In the genomic region with DNA sequence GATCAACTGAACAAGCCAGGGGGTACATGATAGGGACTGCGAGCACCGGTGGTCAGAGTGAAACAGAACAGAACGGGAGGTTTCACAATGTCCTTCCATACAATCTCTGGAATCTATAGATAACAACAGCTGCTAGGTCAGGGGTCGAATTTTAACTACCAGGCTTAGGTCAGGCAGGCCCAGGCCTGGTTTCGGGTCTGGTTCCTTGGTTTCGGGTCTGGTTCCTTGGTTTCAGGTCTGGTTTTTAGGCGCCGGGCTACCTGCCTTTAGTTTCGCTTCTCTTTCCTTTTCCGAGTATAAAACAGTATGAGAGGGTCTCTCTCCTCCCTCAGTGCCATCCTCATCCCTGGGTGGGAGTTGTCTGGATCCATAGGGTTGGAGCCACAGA, we compare ENCODE assay signal across 12 cellular contexts. TPM values are rescaled to one million over a fixed set of nuclear protein-coding genes. Genes with fewer than 3 reads are reported as not detected.
DNase-seq lines count a peak whose midpoint lies in the region; ATAC-seq, FAIRE-seq and TF ChIP-seq lines count a peak whose summit lies in the region.
"Not testable (repeated sequence)": the region's sequence is repeated elsewhere in the genome, so short reads cannot be mapped to it uniquely, and the experiment has no call there.
"Had no signal": no experiment of that assay in that cellular context is flagged by ENCODE, and none has a peak within 500 bp of the region (broad histone marks: within the 10 kb centered on the region; RNA-seq: fewer than 3 reads in every experiment).

No MANE protein-coding gene starts in this region.

- not testable (repeated sequence) for H3K27ac ChIP-seq in Karpas-422 (ENCODE audit: low read length); K562 (ENCODE audit: extremely low read depth, low read depth, low read length); upper lobe of right lung
- peak overlapping the region; percentile 70 for H3K27ac ChIP-seq in Panc1 (ENCODE audit: low read length)
- peak overlapping the region; percentile 23 for H3K27ac ChIP-seq in layer of hippocampus (ENCODE audit: low read depth, low read length)

- not testable (repeated sequence) for H3K9me1 ChIP-seq in K562 (ENCODE audit: control insufficient read depth, insufficient read depth, low read length)

- H3K4me2 ChIP-seq in Karpas-422 (ENCODE audit: low read depth, low read length, poor library complexity, severe bottlenecking), result peak overlapping the region; percentile 27
- H3K4me2 ChIP-seq in K562 (ENCODE audit: insufficient read depth, low read length), result not testable (repeated sequence)

- not testable (repeated sequence) for H3K4me3 Mint-ChIP-seq in osteocyte (ENCODE audit: unreplicated experiment)

- not testable (repeated sequence) for TF ChIP-seq EP300 in K562 (IDR thresholded peaks at IDR 0.05; ENCODE audit: low read length)

- H3K4me1 ChIP-seq in BE2C (peaks cover 46% of the 10 kb centered on the region), Panc1 (ENCODE audit: control insufficient read depth, insufficient read depth, low read length) (peaks cover 15% of the 10 kb centered on the region), K562 (replicated peaks in 1 of 2; ENCODE audit: control insufficient read depth in 2 of 2, insufficient read depth in 2 of 2, low read length in 2 of 2) (peaks cover 0 to 14% of the 10 kb centered on the region in 2 experiments; a peak in 3 of 5 replicates), upper lobe of right lung (peaks cover 25% of the 10 kb centered on the region)
- not testable (repeated sequence) for H3K4me1 ChIP-seq in Karpas-422 (ENCODE audit: low read length)

- H3K4me3 ChIP-seq in BE2C (ENCODE audit: low read depth, low read length), result peak overlapping the region; percentile 65
- H3K4me3 ChIP-seq in Karpas-422 (ENCODE audit: low read length); Panc1 (ENCODE audit: low read depth in 2 of 2, low read length in 2 of 2); K562; upper lobe of right lung: not testable (repeated sequence)

- H3K9ac ChIP-seq in Karpas-422 (ENCODE audit: low read length); K562 (ENCODE audit: insufficient read depth in 1 of 2, low read depth in 2 of 2, low read length in 2 of 2): not testable (repeated sequence)

- BruUV-seq in Panc1 (replicated peaks; lab: Mats Ljungman, UMichigan); K562 (replicated peaks; lab: Mats Ljungman, UMichigan): not testable (repeated sequence)

- peaks cover 11% of the 10 kb centered on the region for H3K4me1 Mint-ChIP-seq in osteocyte (ENCODE audit: unreplicated experiment)

- not testable (repeated sequence) for H3K9me2 ChIP-seq in Karpas-422 (replicated peaks; ENCODE audit: insufficient read depth, low read length)

- POLR2A ChIA-PET in Panc1 (lab: Charles Lee), result not testable (repeated sequence)
- POLR2A ChIA-PET in K562 (lab: Yijun Ruan, JAX), result interaction anchor here (0.7 to 1.4 kb wide), 2 partner anchors 9 to 33 kb away, joined by 3 to 4 read pairs; no protein-coding TSS in a partner anchor

- WGBS in K562 (ENCODE audit: insufficient coverage, low coverage, missing lambda C conversion rate), result 8% methylated on average over 10 of the region's 10 CpGs

- CTCF ChIA-PET in Panc1 (lab: Charles Lee); K562 (lab: Yijun Ruan, JAX; ENCODE audit: low intra/inter-chr PET ratio): not testable (repeated sequence)

- H3K27me3 Mint-ChIP-seq in osteocyte (ENCODE audit: unreplicated experiment), result not testable (repeated sequence)

- not testable (repeated sequence) for H2AFZ ChIP-seq in Karpas-422 (ENCODE audit: low read length)
- H2AFZ ChIP-seq in K562 (ENCODE audit: low read depth, low read length), result 0 out of 2 replicates have a peak overlapping the region, but pooled peaks have one; percentile 22

- intact Hi-C loops in Panc1 (cut with micrococcal nuclease; ENCODE audit: unreplicated experiment); K562 (cut with micrococcal nuclease); upper lobe of right lung (cut with DNase I): not testable (repeated sequence)

- TF ChIP-seq RAD21 in K562 (CRISPR knock-in tag; conservative IDR thresholded peaks at IDR 0.05 in 1 of 2, IDR thresholded peaks at IDR 0.05 in 1 of 2), result not testable (repeated sequence)

- in situ Hi-C loops in Panc1 (cut with HindIII; ENCODE audit: low pct_unique_long_range_greater_than_20kb, low sequenced_read_pairs); K562 (cut with MboI): not testable (repeated sequence)

- H3K27ac Mint-ChIP-seq in osteocyte (ENCODE audit: unreplicated experiment), result peak overlapping the region; percentile 29

- H3K27me3 ChIP-seq in BE2C; Karpas-422 (ENCODE audit: low read length); Panc1 (ENCODE audit: control insufficient read depth, insufficient read depth, low read length); layer of hippocampus (ENCODE audit: control insufficient read depth, insufficient read depth, low read length); upper lobe of right lung: not testable (repeated sequence)
- peaks cover 37 to 82% of the 10 kb centered on the region in 2 experiments for H3K27me3 ChIP-seq in K562 (ENCODE audit: control insufficient read depth in 2 of 2, insufficient read depth in 2 of 2, low read length in 2 of 2)

- H3K9me3 Mint-ChIP-seq in osteocyte (ENCODE audit: unreplicated experiment), result not testable (repeated sequence)

- not testable (repeated sequence) for H3K9me3 ChIP-seq in BE2C; Karpas-422 (ENCODE audit: low read length); Panc1 (ENCODE audit: control insufficient read depth, insufficient read depth, low read depth, low read length); K562 (replicated peaks; ENCODE audit: control insufficient read depth, insufficient read depth, low read depth, low read length); upper lobe of right lung

- TF ChIP-seq CTCF in BE2C (IDR thresholded peaks at IDR 0.05; ENCODE audit: low read depth, low read length); Panc1 (IDR thresholded peaks at IDR 0.05); K562 (IDR thresholded peaks at IDR 0.05 in 2 of 3, conservative IDR thresholded peaks at IDR 0.05 in 1 of 3; ENCODE audit: insufficient read depth in 2 of 3, low read depth in 1 of 3, low read length in 3 of 3); osteocyte (IDR thresholded peaks at IDR 0.05); upper lobe of right lung (IDR thresholded peaks at IDR 0.05): not testable (repeated sequence)

- H4K20me1 ChIP-seq in Karpas-422 (ENCODE audit: insufficient read depth, low read depth, low read length); K562 (replicated peaks; ENCODE audit: control insufficient read depth, insufficient read depth, low read length): not testable (repeated sequence)

- H3K36me3 ChIP-seq in BE2C, result peaks cover 17% of the 10 kb centered on the region
- not testable (repeated sequence) for H3K36me3 ChIP-seq in Karpas-422 (ENCODE audit: insufficient read depth, low read length); Panc1 (ENCODE audit: control insufficient read depth, insufficient read depth, low read length); K562 (ENCODE audit: control insufficient read depth, insufficient read depth, low read length); upper lobe of right lung

- ATAC-seq in Panc1, K562, upper lobe of right lung: not testable (repeated sequence)

- TF ChIP-seq POLR2A in GM12892 (IDR thresholded peaks at IDR 0.05; ENCODE audit: low read depth, low read length); K562 (conservative IDR thresholded peaks at IDR 0.05): not testable (repeated sequence)

- not testable (repeated sequence) for H3K36me3 Mint-ChIP-seq in osteocyte (ENCODE audit: unreplicated experiment)

- H3K79me2 ChIP-seq in Karpas-422 (ENCODE audit: low read length); K562 (ENCODE audit: control insufficient read depth, insufficient read depth, low read length): not testable (repeated sequence)

- FAIRE-seq in GM12892 (lab: Jason Lieb, UNC), result peak; percentile 66
- FAIRE-seq in K562 (lab: Jason Lieb, UNC), result not testable (repeated sequence)

- not testable (repeated sequence) for DNase-seq in BE2C; GM12892 (ENCODE audit: insufficient read length); Karpas-422; Panc1 (ENCODE audit: low read depth, low spot score); K562 (ENCODE audit: extremely low read depth in 1 of 4, low spot score in 3 of 4); osteocyte (ENCODE audit: extremely low spot score, unreplicated experiment)
- DNase-seq in upper lobe of right lung, result peak; percentile 32

RNA-seq across cellular contexts. Expression of gene P2RY6, which starts 0.7 kb away (rescaled TPM):
- 6.5 TPM for polyA plus RNA-seq in BE2C (2012; ENCODE audit: insufficient read depth, insufficient read length, low read depth)
- polyA plus RNA-seq in GM12892 (2012; ENCODE audit: missing spikeins), result 0.13 TPM
- not detected in 2 replicates for total RNA-seq in Karpas-422 (2014; rRNA removed; shearing (Covaris generic); ENCODE audit: low replicate concordance)
- total RNA-seq in Panc1 (2021; ENCODE audit: unreplicated experiment) (0.59 TPM), K562 (2014; rRNA removed) (not detected in 2 replicates), K562 (2014; rRNA removed; fragmentation: Illumina TruSeq; extraction: Trizol) (not detected in 2 replicates), K562 (2015; rRNA removed; fragmentation: Illumina TruSeq; extraction: Trizol) (not detected in 2 replicates), K562 (2021) (not detected in 2 replicates), osteocyte (not detected in 2 replicates), upper lobe of right lung (3.2 TPM)
- polyA plus RNA-seq in Panc1 (2012; ENCODE audit: insufficient read length), result 0.45 TPM
- total RNA-seq in K562 (2011; cell fraction: chromatin; rRNA removed; ENCODE audit: low replicate concordance), result not detected in 2 replicates
- not detected in 2 replicates for total RNA-seq in K562 (2011; cell fraction: nucleolus; rRNA removed)
- not detected in 2 replicates for total RNA-seq in K562 (2011; cell fraction: nucleoplasm; rRNA removed)
- polyA plus RNA-seq in K562 (2011; rRNA removed) (not detected in 2 replicates), K562 (2014; fragmentation: Illumina TruSeq; extraction: Trizol) (not detected in 2 replicates), K562 (2014; fragmentation: Nextera tagmentation; extraction: Ambion mirVana) (not detected), K562 (2014; rRNA removed) (not detected in 2 replicates)
- polyA plus RNA-seq in K562 (2011; cell fraction: cytosol; rRNA removed), result not detected in 2 replicates
- polyA plus RNA-seq in K562 (2011; cell fraction: nucleus; rRNA removed), result not detected in 2 replicates
- polyA plus RNA-seq in K562 (2012), result not detected in 2 replicates
- polyA minus RNA-seq in K562 (2011; rRNA and poly(A)+ RNA removed), result not detected in 2 replicates
- polyA minus RNA-seq in K562 (2011; cell fraction: cytosol; rRNA and poly(A)+ RNA removed), result not detected in 2 replicates
- not detected in 2 replicates for polyA minus RNA-seq in K562 (2011; cell fraction: nucleus; rRNA and poly(A)+ RNA removed)
- total RNA-seq: CD4-positive, alpha-beta T cell; NCI-H460; SJSA1 had no signal

RNA-seq across cellular contexts. Expression of gene ARHGEF17, which starts 36.6 kb away (rescaled TPM):
- polyA plus RNA-seq in BE2C (2012; ENCODE audit: insufficient read depth, insufficient read length, low read depth), result 78.2 TPM
- polyA plus RNA-seq in GM12892 (2012; ENCODE audit: missing spikeins), result 8.9 TPM
- total RNA-seq in Karpas-422 (2014; rRNA removed; shearing (Covaris generic); ENCODE audit: low replicate concordance), result 0.11 TPM in 1 of 2 replicates, not detected in the other
- total RNA-seq in Panc1 (2021; ENCODE audit: unreplicated experiment), result 43.2 TPM
- 52.5 TPM for polyA plus RNA-seq in Panc1 (2012; ENCODE audit: insufficient read length)
- total RNA-seq in K562 (2011; cell fraction: chromatin; rRNA removed; ENCODE audit: low replicate concordance), result 0.55 and 6.0 TPM in 2 replicates
- 2.4 and 4.8 TPM in 2 replicates for total RNA-seq in K562 (2011; cell fraction: nucleolus; rRNA removed)
- total RNA-seq in K562 (2011; cell fraction: nucleoplasm; rRNA removed), result 1.3 and 1.6 TPM in 2 replicates
- 0.09 and 0.20 TPM in 2 replicates for total RNA-seq in K562 (2014; rRNA removed)
- total RNA-seq in K562 (2014; rRNA removed; fragmentation: Illumina TruSeq; extraction: Trizol), result 0.03 and 0.07 TPM in 2 replicates
- 0.04 and 0.23 TPM in 2 replicates for total RNA-seq in K562 (2015; rRNA removed; fragmentation: Illumina TruSeq; extraction: Trizol)
- total RNA-seq in K562 (2021), result 0.29 and 0.53 TPM in 2 replicates
- 0.68 and 1.2 TPM in 2 replicates for polyA plus RNA-seq in K562 (2011; rRNA removed)
- 0.96 and 2.9 TPM in 2 replicates for polyA plus RNA-seq in K562 (2011; cell fraction: cytosol; rRNA removed)
- polyA plus RNA-seq in K562 (2011; cell fraction: nucleus; rRNA removed), result 5.2 and 8.3 TPM in 2 replicates
- 0.25 and 0.31 TPM in 2 replicates for polyA plus RNA-seq in K562 (2012)
- 0.10 and 0.17 TPM in 2 replicates for polyA plus RNA-seq in K562 (2014; fragmentation: Illumina TruSeq; extraction: Trizol)
- not detected for polyA plus RNA-seq in K562 (2014; fragmentation: Nextera tagmentation; extraction: Ambion mirVana)
- polyA plus RNA-seq in K562 (2014; rRNA removed), result 0.09 and 0.17 TPM in 2 replicates
- polyA minus RNA-seq in K562 (2011; rRNA and poly(A)+ RNA removed), result 1.3 and 1.4 TPM in 2 replicates
- 0.57 and 1.4 TPM in 2 replicates for polyA minus RNA-seq in K562 (2011; cell fraction: cytosol; rRNA and poly(A)+ RNA removed)
- polyA minus RNA-seq in K562 (2011; cell fraction: nucleus; rRNA and poly(A)+ RNA removed), result 3.7 and 4.0 TPM in 2 replicates
- total RNA-seq in osteocyte, result 104 and 105 TPM in 2 replicates
- 74.5 TPM for total RNA-seq in upper lobe of right lung
- total RNA-seq: CD4-positive, alpha-beta T cell had no signal

RNA-seq across cellular contexts. Expression of gene P2RY2, which starts 53.4 kb away (rescaled TPM):
- 0.28 TPM for polyA plus RNA-seq in BE2C (2012; ENCODE audit: insufficient read depth, insufficient read length, low read depth)
- not detected for polyA plus RNA-seq in GM12892 (2012; ENCODE audit: missing spikeins)
- total RNA-seq in Karpas-422 (2014; rRNA removed; shearing (Covaris generic); ENCODE audit: low replicate concordance), result not detected in 2 replicates
- total RNA-seq in Panc1 (2021; ENCODE audit: unreplicated experiment), result 2.4 TPM
- 2.0 TPM for polyA plus RNA-seq in Panc1 (2012; ENCODE audit: insufficient read length)
- total RNA-seq in K562 (2011; cell fraction: chromatin; rRNA removed; ENCODE audit: low replicate concordance), result not detected in 2 replicates
- total RNA-seq in K562 (2011; cell fraction: nucleolus; rRNA removed), result not detected in 2 replicates
- total RNA-seq in K562 (2011; cell fraction: nucleoplasm; rRNA removed), result not detected in 2 replicates
- not detected in 2 replicates for total RNA-seq in K562 (2014; rRNA removed)
- not detected in 2 replicates for total RNA-seq in K562 (2014; rRNA removed; fragmentation: Illumina TruSeq; extraction: Trizol)
- total RNA-seq in K562 (2015; rRNA removed; fragmentation: Illumina TruSeq; extraction: Trizol), result not detected in 2 replicates
- total RNA-seq in K562 (2021), result not detected in 2 replicates
- polyA plus RNA-seq in K562 (2011; rRNA removed), result not detected in 2 replicates
- not detected in 2 replicates for polyA plus RNA-seq in K562 (2011; cell fraction: cytosol; rRNA removed)
- polyA plus RNA-seq in K562 (2011; cell fraction: nucleus; rRNA removed), result not detected in 2 replicates
- polyA plus RNA-seq in K562 (2012), result not detected in 2 replicates
- polyA plus RNA-seq in K562 (2014; fragmentation: Illumina TruSeq; extraction: Trizol), result not detected in 2 replicates
- not detected for polyA plus RNA-seq in K562 (2014; fragmentation: Nextera tagmentation; extraction: Ambion mirVana)
- not detected in 2 replicates for polyA plus RNA-seq in K562 (2014; rRNA removed)
- polyA minus RNA-seq in K562 (2011; rRNA and poly(A)+ RNA removed), result not detected in 2 replicates
- polyA minus RNA-seq in K562 (2011; cell fraction: cytosol; rRNA and poly(A)+ RNA removed), result not detected in 2 replicates
- not detected in 2 replicates for polyA minus RNA-seq in K562 (2011; cell fraction: nucleus; rRNA and poly(A)+ RNA removed)
- not detected in 2 replicates for total RNA-seq in osteocyte
- total RNA-seq in upper lobe of right lung, result 7.4 TPM
- total RNA-seq: CD4-positive, alpha-beta T cell; GM23248; NCI-H460; SJSA1 had no signal
- polyA plus RNA-seq: GM23248 had no signal
